ENCODE assay signal across 22 cellular contexts in the genomic region with DNA sequence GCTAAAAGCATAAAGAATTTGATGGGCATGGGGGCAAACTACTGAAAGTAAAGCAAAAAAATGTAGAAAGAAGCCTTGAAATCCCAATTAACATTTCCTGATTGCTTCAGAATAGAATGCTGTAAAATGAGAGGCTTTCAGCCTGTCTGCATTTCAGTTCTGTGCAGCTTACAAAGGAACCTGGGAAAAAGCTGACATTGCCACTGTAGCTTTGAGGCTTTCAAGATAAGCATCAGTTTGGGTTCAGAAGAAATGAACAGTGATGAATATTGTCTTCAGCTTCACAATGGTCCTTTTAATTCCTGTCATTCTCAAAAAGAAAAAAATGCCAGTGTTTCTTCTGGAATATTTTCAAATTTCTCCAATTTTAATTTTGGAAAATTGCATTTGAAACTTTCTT.
"Had no signal": no experiment of that assay in that cellular context is flagged by ENCODE, and none has a peak within 500 bp of the region (broad histone marks: within the 10 kb centered on the region; RNA-seq: fewer than 3 reads in every experiment).

No MANE protein-coding gene starts in this region.

- DNase-seq: activated CD4-positive, alpha-beta T cell treated with anti-CD3 and anti-CD28 coated beads, Interleukin-2, amount 10 ng/mL, durations not matched to agents 24 days and 14 days; activated CD4-positive, alpha-beta T cell treated with anti-CD3 and anti-CD28 coated beads, Interleukin-2, amount 50 U/mL, for 48 hours; activated CD4-positive, CD25-positive, alpha-beta regulatory T cell treated with anti-CD3 and anti-CD28 coated beads, Interleukin-2, amount 50 U/mL, for 72 hours; activated CD8-positive, alpha-beta memory T cell treated with anti-CD3 and anti-CD28 coated beads for 24 hours; activated gamma-delta T cell; activated naive CD4-positive, alpha-beta T cell treated with anti-CD3 and anti-CD28 coated beads, Interleukin-2, amount 10 ng/mL, durations not matched to agents 7 days and 5 days; activated naive CD8-positive, alpha-beta T cell treated with anti-CD3 and anti-CD28 coated beads for 36 hours; activated T-cell treated with anti-CD3 and anti-CD28 coated beads, Interleukin-2, amount 50 U/mL, for 4 hours; MG63; MV-4-11; NCI-H1092 treated with DMSO at 0.1 percent for 48 hours; NCI-H1417 treated with DMSO at 0.1 percent for 48 hours; NCI-H1694; NCI-H2029; NCI-H2107; NCI-H510A treated with DMSO at 0.1 percent for 48 hours; Peyer's patch; Right ventricle myocardium superior; SJCRH30; T-helper 17 cell; T-helper 9 cell had no signal

- H3K27ac ChIP-seq: Peyer's patch, RWPE1, SJCRH30 had no signal
